ENCODE assay signal across 10 cellular contexts in genomic region chr21:45290948-45291612, GRCh38. TPM values are rescaled to one million over a fixed set of nuclear protein-coding genes. Genes with fewer than 3 reads are reported as not detected.
DNase-seq lines count a peak whose midpoint lies in the region; ATAC-seq and TF ChIP-seq lines count a peak whose summit lies in the region.
"Had no signal": no experiment of that assay in that cellular context is flagged by ENCODE, and none has a peak within 500 bp of the region (broad histone marks: within the 10 kb centered on the region; RNA-seq: fewer than 3 reads in every experiment).

No MANE protein-coding gene starts in this region.

- no peak overlapping the region for H3K27ac Mint-ChIP-seq in activated T-helper 2 cell treated with anti-CD3 and anti-CD28 coated beads, Interferon-gamma antibody, Interleukin-2, Interleukin-4, amounts not matched to agents 10 μg/mL and 5 μg/mL and 100 μg/mL, durations not matched to agents 14 hours and 24 hours and 36 hours
- H3K27ac Mint-ChIP-seq: activated naive CD4-positive, alpha-beta T cell treated with anti-CD3 and anti-CD28 coated beads for 36 hours; stimulated activated naive CD8-positive, alpha-beta T cell treated with anti-CD3 and anti-CD28 coated beads, Interleukin-15, Interleukin-2, amounts not matched to agents 100 ng/mL and 50 ng/mL, for 24 hours had no signal

- TF ChIP-seq CTCF in gastroesophageal sphincter (IDR thresholded peaks at IDR 0.05) (no peak), spleen (IDR thresholded peaks at IDR 0.05 in 8 of 11, conservative IDR thresholded peaks at IDR 0.05 in 3 of 11) (no peak), upper lobe of right lung (IDR thresholded peaks at IDR 0.05) (no peak)

- TF ChIP-seq EP300 in gastroesophageal sphincter (IDR thresholded peaks at IDR 0.05): no peak

- H3K27ac ChIP-seq in gastroesophageal sphincter: peak overlapping the region in 3 of 4 donors; percentile 88 to 92 (median 90)
- peak overlapping the region in 7 of 8 donors; percentile 20 to 93 (median 88) for H3K27ac ChIP-seq in spleen
- no peak overlapping the region for H3K27ac ChIP-seq in upper lobe of right lung

- no peaks in the 10 kb centered on the region for H3K9me3 Mint-ChIP-seq in activated T-helper 2 cell treated with anti-CD3 and anti-CD28 coated beads, Interferon-gamma antibody, Interleukin-2, Interleukin-4, amounts not matched to agents 10 μg/mL and 5 μg/mL and 100 μg/mL, durations not matched to agents 14 hours and 24 hours and 36 hours
- H3K9me3 Mint-ChIP-seq: activated naive CD4-positive, alpha-beta T cell treated with anti-CD3 and anti-CD28 coated beads for 36 hours; stimulated activated naive CD8-positive, alpha-beta T cell treated with anti-CD3 and anti-CD28 coated beads, Interleukin-15, Interleukin-2, amounts not matched to agents 100 ng/mL and 50 ng/mL, for 24 hours had no signal

- WGBS in gastroesophageal sphincter (ENCODE audit: low coverage in 1 of 2), 2 donors: 64 to 75% methylated on average over 3 to 6 of the region's 14 CpGs
- WGBS in spleen, 5 donors: 71 to 79% (median 74%) methylated on average over 12 to 14 of the region's 14 CpGs

- ATAC-seq in gastroesophageal sphincter: no peak
- no peak for ATAC-seq in HG03565 (IDR thresholded peaks at IDR 0.05; ENCODE audit: unreplicated experiment)
- no peak for ATAC-seq in upper lobe of right lung

- no peak overlapping the region for H3K4me3 Mint-ChIP-seq in activated T-helper 2 cell treated with anti-CD3 and anti-CD28 coated beads, Interferon-gamma antibody, Interleukin-2, Interleukin-4, amounts not matched to agents 10 μg/mL and 5 μg/mL and 100 μg/mL, durations not matched to agents 14 hours and 24 hours and 36 hours (ENCODE audit: low read depth)
- H3K4me3 Mint-ChIP-seq: activated naive CD4-positive, alpha-beta T cell treated with anti-CD3 and anti-CD28 coated beads for 36 hours; stimulated activated naive CD8-positive, alpha-beta T cell treated with anti-CD3 and anti-CD28 coated beads, Interleukin-15, Interleukin-2, amounts not matched to agents 100 ng/mL and 50 ng/mL, for 24 hours had no signal

- no peaks in the 10 kb centered on the region; the same call in 1 of the 2 replicates for H3K27me3 ChIP-seq in H7 (ENCODE audit: control insufficient read depth, insufficient read depth, low read length)
- no peaks in the 10 kb centered on the region for H3K27me3 ChIP-seq in gastroesophageal sphincter
- H3K27me3 ChIP-seq in spleen (replicated peaks in 1 of 7): no peaks in the 10 kb centered on the region
- H3K27me3 ChIP-seq in upper lobe of right lung: no peaks in the 10 kb centered on the region

- H3K36me3 ChIP-seq in H7 (replicated peaks; ENCODE audit: control insufficient read depth, insufficient read depth, low read length) (no peaks in the 10 kb centered on the region), gastroesophageal sphincter (peaks cover 0 to under 1% of the 10 kb centered on the region in 2 donors), spleen (peaks cover 0 to under 1% (median 0%) of the 10 kb centered on the region in 6 donors), upper lobe of right lung (no peaks in the 10 kb centered on the region)

- H3K36me3 Mint-ChIP-seq in activated T-helper 2 cell treated with anti-CD3 and anti-CD28 coated beads, Interferon-gamma antibody, Interleukin-2, Interleukin-4, amounts not matched to agents 10 μg/mL and 5 μg/mL and 100 μg/mL, durations not matched to agents 14 hours and 24 hours and 36 hours (ENCODE audit: low read depth): no peaks in the 10 kb centered on the region

- DNase-seq in H7: peak; percentile 26
- peak; percentile 8 for DNase-seq in activated T-helper 2 cell treated with anti-CD3 and anti-CD28 coated beads, Interferon-gamma antibody, Interleukin-2, Interleukin-4, amounts not matched to agents 10 μg/mL and 5 μg/mL and 100 μg/mL, durations not matched to agents 14 hours and 24 hours and 36 hours (ENCODE audit: low spot score)
- no peak for DNase-seq in spleen
- no peak for DNase-seq in NCI-H748 treated with DMSO at 0.1 percent for 48 hours (lab: John Stamatoyannopoulos, UW)
- no peak for DNase-seq in upper lobe of right lung
- DNase-seq: activated naive CD4-positive, alpha-beta T cell treated with anti-CD3 and anti-CD28 coated beads for 36 hours; NCI-H1930 had no signal

- peaks cover 2% of the 10 kb centered on the region for H3K27me3 Mint-ChIP-seq in activated T-helper 2 cell treated with anti-CD3 and anti-CD28 coated beads, Interferon-gamma antibody, Interleukin-2, Interleukin-4, amounts not matched to agents 10 μg/mL and 5 μg/mL and 100 μg/mL, durations not matched to agents 14 hours and 24 hours and 36 hours (ENCODE audit: low read depth)
- H3K27me3 Mint-ChIP-seq: stimulated activated naive CD8-positive, alpha-beta T cell treated with anti-CD3 and anti-CD28 coated beads, Interleukin-15, Interleukin-2, amounts not matched to agents 100 ng/mL and 50 ng/mL, for 24 hours had no signal

- H3K4me1 ChIP-seq in gastroesophageal sphincter (peaks cover 0 to 82% (median 44%) of the 10 kb centered on the region in 3 donors), spleen (peaks cover 42 to 81% (median 64%) of the 10 kb centered on the region in 6 donors), upper lobe of right lung (peaks cover 50% of the 10 kb centered on the region)

- no peaks in the 10 kb centered on the region for H3K9me3 ChIP-seq in gastroesophageal sphincter
- H3K9me3 ChIP-seq in spleen: no peaks in the 10 kb centered on the region
- no peaks in the 10 kb centered on the region for H3K9me3 ChIP-seq in upper lobe of right lung

- H3K4me3 ChIP-seq in H7 (ENCODE audit: insufficient read depth, low read depth, low read length) (no peak overlapping the region), gastroesophageal sphincter (no peak overlapping the region), spleen (no peak overlapping the region), upper lobe of right lung (no peak overlapping the region)

- intact Hi-C loops in activated T-helper 2 cell treated with anti-CD3 and anti-CD28 coated beads, Interferon-gamma antibody, Interleukin-2, Interleukin-4, amounts not matched to agents 10 μg/mL and 5 μg/mL and 100 μg/mL, durations not matched to agents 14 hours and 24 hours and 36 hours (cut with micrococcal nuclease): no loop called here
- intact Hi-C loops in spleen (cut with DNase I; ENCODE audit: low total_unique reads) (no loop called here), upper lobe of right lung (cut with DNase I) (no loop called here)

- no peak for TF ChIP-seq POLR2A in gastroesophageal sphincter (IDR thresholded peaks at IDR 0.05)
- no peak for TF ChIP-seq POLR2A in spleen (IDR thresholded peaks at IDR 0.05)

- peaks cover 6% of the 10 kb centered on the region for H3K4me1 Mint-ChIP-seq in activated T-helper 2 cell treated with anti-CD3 and anti-CD28 coated beads, Interferon-gamma antibody, Interleukin-2, Interleukin-4, amounts not matched to agents 10 μg/mL and 5 μg/mL and 100 μg/mL, durations not matched to agents 14 hours and 24 hours and 36 hours (ENCODE audit: low read depth)

RNA-seq across cellular contexts. Expression of gene POFUT2, which starts 3.4 kb away (rescaled TPM):
- total RNA-seq in H7 (2014; rRNA removed; shearing (Covaris generic)): 25.4 and 26.9 TPM in 2 replicates
- 14.1 and 16.1 TPM in 2 replicates for total RNA-seq in activated T-helper 2 cell treated with anti-CD3 and anti-CD28 coated beads, Interferon-gamma antibody, Interleukin-2, Interleukin-4, amounts not matched to agents 10 μg/mL and 5 μg/mL and 100 μg/mL, durations not matched to agents 14 hours and 24 hours and 36 hours
- total RNA-seq in gastroesophageal sphincter: 10 to 100 TPM; 17.6 to 31.1 (median 24.2) TPM
- 10 to 100 TPM; 24.1 to 37.0 (median 28.8) TPM for total RNA-seq in spleen
- polyA plus RNA-seq in spleen: 10 to 100 TPM; 10.5 to 23.2 (median 19.3) TPM
- 29.0 TPM for total RNA-seq in upper lobe of right lung

Comparison
In these comparisons a context has a peak if more than half of its experiments do, and no peak if none do; other contexts are left out.
1. DNase-seq: peak in H7 (single experiment) and activated T-helper 2 cell treated with anti-CD3 and anti-CD28 coated beads, Interferon-gamma antibody, Interleukin-2, Interleukin-4, amounts not matched to agents 10 μg/mL and 5 μg/mL and 100 μg/mL, durations not matched to agents 14 hours and 24 hours and 36 hours (single experiment); none in spleen (single experiment), NCI-H748 treated with DMSO at 0.1 percent for 48 hours (single experiment) and upper lobe of right lung (single experiment).